ENCODE assay signal across 2 cellular contexts in the genomic region with DNA sequence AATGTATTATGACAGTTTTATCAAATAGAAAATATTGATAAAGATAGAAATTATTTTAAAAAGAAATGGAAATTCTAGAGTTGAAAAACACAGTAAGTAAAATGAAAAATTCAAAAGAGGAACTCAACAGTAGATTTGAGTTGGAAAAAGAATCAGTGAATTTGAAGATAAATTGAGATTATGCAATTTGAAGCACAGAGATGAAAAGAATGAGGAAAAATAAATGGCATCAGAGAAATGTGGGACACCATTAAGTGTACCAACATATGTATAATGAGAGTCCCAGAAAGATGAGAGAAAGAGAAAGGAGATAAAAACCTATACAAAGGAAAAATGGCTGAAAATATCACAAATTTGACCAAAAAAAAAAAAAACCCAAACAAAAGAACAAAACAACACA.
TF ChIP-seq lines count a peak whose summit lies in the region.

No MANE protein-coding gene starts in this region.

TF ChIP-seq in HEK293, 187 proteins besides CTCF, POLR2A, EP300 and RAD21 (continued from another document):
- TF ChIP-seq ZNF211 (tag by site-specific recombination; IDR thresholded peaks at IDR 0.05; ENCODE audit: low read depth) (no peak), ZNF830 (tag by site-specific recombination; IDR thresholded peaks at IDR 0.05; ENCODE audit: low read depth) (no peak), ZFHX2 (tag by site-specific recombination; conservative IDR thresholded peaks at IDR 0.05) (no peak), ZNF501 (tag by site-specific recombination; IDR thresholded peaks at IDR 0.05) (no peak), ZNF792 (tag by site-specific recombination; IDR thresholded peaks at IDR 0.05) (no peak), GFI1B (tag by site-specific recombination; IDR thresholded peaks at IDR 0.05) (no peak), ZNF670 (tag by site-specific recombination; IDR thresholded peaks at IDR 0.05; ENCODE audit: low read depth) (no peak), ZNF133 (tag by site-specific recombination; IDR thresholded peaks at IDR 0.05) (peak; percentile 83)

TF ChIP-seq in HepG2, 621 proteins besides CTCF, POLR2A, EP300 and RAD21 (continued from another document):
- TF ChIP-seq, protein P1, sequence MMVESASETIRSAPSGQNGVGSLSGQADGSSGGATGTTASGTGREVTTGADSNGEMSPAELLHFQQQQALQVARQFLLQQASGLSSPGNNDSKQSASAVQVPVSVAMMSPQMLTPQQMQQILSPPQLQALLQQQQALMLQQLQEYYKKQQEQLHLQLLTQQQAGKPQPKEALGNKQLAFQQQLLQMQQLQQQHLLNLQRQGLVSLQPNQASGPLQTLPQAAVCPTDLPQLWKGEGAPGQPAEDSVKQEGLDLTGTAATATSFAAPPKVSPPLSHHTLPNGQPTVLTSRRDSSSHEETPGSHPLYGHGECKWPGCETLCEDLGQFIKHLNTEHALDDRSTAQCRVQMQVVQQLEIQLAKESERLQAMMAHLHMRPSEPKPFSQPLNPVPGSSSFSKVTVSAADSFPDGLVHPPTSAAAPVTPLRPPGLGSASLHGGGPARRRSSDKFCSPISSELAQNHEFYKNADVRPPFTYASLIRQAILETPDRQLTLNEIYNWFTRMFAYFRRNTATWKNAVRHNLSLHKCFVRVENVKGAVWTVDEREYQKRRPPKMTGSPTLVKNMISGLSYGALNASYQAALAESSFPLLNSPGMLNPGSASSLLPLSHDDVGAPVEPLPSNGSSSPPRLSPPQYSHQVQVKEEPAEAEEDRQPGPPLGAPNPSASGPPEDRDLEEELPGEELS (CRISPR knock-in tag; IDR thresholded peaks at IDR 0.05): no peak
- TF ChIP-seq ZNF709 (CRISPR knock-in tag; IDR thresholded peaks at IDR 0.05): peak; percentile 57; the same call in 1 of the 2 replicates
TF ChIP-seq in HepG2: peak in this region for 2.
